Comparison of ENCODE assay signal across 7 cellular contexts in genomic region chr1:176852124-176852523, GRCh38.
"Had no signal": no experiment of that assay in that cellular context is flagged by ENCODE, and none has a peak within 500 bp of the region (broad histone marks: within the 10 kb centered on the region; RNA-seq: fewer than 3 reads in every experiment).

No MANE protein-coding gene starts in this region.

- DNase-seq: IMR-90, KBM-7, KG1 had no signal

- H3K27ac ChIP-seq: HL-60, KMS-11 had no signal

- H3K4me2 ChIP-seq: KMS-11 had no signal

- FAIRE-seq: HepG2, HTR-8/SVneo had no signal

- H3K9ac ChIP-seq: KMS-11 had no signal

- ATAC-seq: HepG2 had no signal
